21 cellular contexts compared by ENCODE assay signal in genomic region chr1:205576805-205577761, GRCh38. TPM values are rescaled to one million over a fixed set of nuclear protein-coding genes. Genes with fewer than 3 reads are reported as not detected.
DNase-seq lines count a peak whose midpoint lies in the region; ATAC-seq, FAIRE-seq and TF ChIP-seq lines count a peak whose summit lies in the region.
"Had no signal": no experiment of that assay in that cellular context is flagged by ENCODE, and none has a peak within 500 bp of the region (broad histone marks: within the 10 kb centered on the region; RNA-seq: fewer than 3 reads in every experiment).

No MANE protein-coding gene starts in this region.

- ATAC-seq in K562 (peak; percentile 37), mucosa of descending colon (peak; percentile 59), GM18873 (IDR thresholded peaks at IDR 0.05; ENCODE audit: low FRiP score, unreplicated experiment) (no peak)

- H3K9me3 ChIP-seq in K562 (replicated peaks; ENCODE audit: control insufficient read depth, insufficient read depth, low read depth, low read length): no peaks in the 10 kb centered on the region
- H3K9me3 ChIP-seq in mucosa of descending colon: no peaks in the 10 kb centered on the region
- no peaks in the 10 kb centered on the region for H3K9me3 ChIP-seq in transverse colon

- CTCF ChIA-PET in K562 (lab: Yijun Ruan, JAX; ENCODE audit: low intra/inter-chr PET ratio): no interaction called here

- H3K36me3 ChIP-seq in K562 (ENCODE audit: control insufficient read depth, insufficient read depth, low read length) (no peaks in the 10 kb centered on the region), mucosa of descending colon (ENCODE audit: low read depth) (no peaks in the 10 kb centered on the region), transverse colon (no peaks in the 10 kb centered on the region)

- peaks cover 0 to 4% of the 10 kb centered on the region in 2 experiments; a peak in 1 of 5 replicates for H3K4me1 ChIP-seq in K562 (replicated peaks in 1 of 2; ENCODE audit: control insufficient read depth in 2 of 2, insufficient read depth in 2 of 2, low read length in 2 of 2)
- peaks cover 10% of the 10 kb centered on the region for H3K4me1 ChIP-seq in mucosa of descending colon (ENCODE audit: low read depth)
- peaks cover 5 to 12% (median 9%) of the 10 kb centered on the region in 4 donors for H3K4me1 ChIP-seq in transverse colon

- TF ChIP-seq RAD21 in K562 (CRISPR knock-in tag; conservative IDR thresholded peaks at IDR 0.05 in 1 of 2, IDR thresholded peaks at IDR 0.05 in 1 of 2): no peak

- 2% methylated on average over 22 of the region's 22 CpGs for WGBS in K562 (ENCODE audit: insufficient coverage, low coverage, missing lambda C conversion rate)
- 58 to 76% methylated on average over 4 to 22 of the region's 22 CpGs for WGBS in transverse colon (ENCODE audit: low coverage in 1 of 2), 2 donors

- H3K27ac ChIP-seq in K562 (ENCODE audit: extremely low read depth, low read depth, low read length) (no peak overlapping the region), transverse colon (no peak overlapping the region)

- TF ChIP-seq EP300 in K562 (IDR thresholded peaks at IDR 0.05; ENCODE audit: low read length) (no peak), transverse colon (IDR thresholded peaks at IDR 0.05; ENCODE audit: low read depth) (no peak)

- TF ChIP-seq POLR2A in K562 (conservative IDR thresholded peaks at IDR 0.05) (no peak), transverse colon (IDR thresholded peaks at IDR 0.05) (no peak)

- peaks cover 61 to 74% of the 10 kb centered on the region in 2 experiments for H3K27me3 ChIP-seq in K562 (ENCODE audit: control insufficient read depth in 2 of 2, insufficient read depth in 2 of 2, low read length in 2 of 2)
- no peaks in the 10 kb centered on the region for H3K27me3 ChIP-seq in transverse colon

- TF ChIP-seq CTCF in K562 (IDR thresholded peaks at IDR 0.05 in 2 of 3, conservative IDR thresholded peaks at IDR 0.05 in 1 of 3; ENCODE audit: insufficient read depth in 2 of 3, low read depth in 1 of 3, low read length in 3 of 3): no peak
- TF ChIP-seq CTCF in mucosa of descending colon (IDR thresholded peaks at IDR 0.05): no peak
- TF ChIP-seq CTCF in transverse colon (IDR thresholded peaks at IDR 0.05): no peak

- H3K4me2 ChIP-seq in K562 (ENCODE audit: insufficient read depth, low read length): no peak overlapping the region

- peak; percentile 40 for DNase-seq in activated CD8-positive, alpha-beta memory T cell treated with anti-CD3 and anti-CD28 coated beads for 24 hours
- no peak for DNase-seq in activated CD8-positive, alpha-beta memory T cell treated with anti-CD3 and anti-CD28 coated beads, Interleukin-2, amount 50 U/mL, for 4 hours
- DNase-seq in K562 (ENCODE audit: extremely low read depth in 1 of 4, low spot score in 3 of 4): no peak
- DNase-seq in mucosa of descending colon: peak in 2 of 3 donors; percentile 5 to 39
- peak; percentile 10 for DNase-seq in transverse colon
- DNase-seq in SW480 (ENCODE audit: low spot score): no peak
- DNase-seq in KBM-7: no peak
- DNase-seq: activated CD4-positive, alpha-beta T cell treated with anti-CD3 and anti-CD28 coated beads, Interleukin-2, amount 50 U/mL, for 1 hour; activated naive CD4-positive, alpha-beta T cell; COR-L47; effector CD8-positive, alpha-beta T cell; NCI-H1048; NCI-H187 treated with DMSO at 0.1 percent for 48 hours; NCI-H2227 treated with DMSO at 0.1 percent for 48 hours; NCI-H774; SIG-M5 had no signal

- no peaks in the 10 kb centered on the region for H3K9me1 ChIP-seq in K562 (ENCODE audit: control insufficient read depth, insufficient read depth, low read length)

- POLR2A ChIA-PET in K562 (lab: Yijun Ruan, JAX): interaction anchor here (1.4 kb wide), 1 partner anchor 14 kb away, joined by 3 read pairs; no protein-coding TSS in a partner anchor

- FAIRE-seq in K562 (lab: Jason Lieb, UNC): peak; percentile 19
- FAIRE-seq: A204.1, GM19239, H1, urothelium cell line had no signal

- H3K4me3 ChIP-seq in K562 (no peak overlapping the region), mucosa of descending colon (no peak overlapping the region), transverse colon (no peak overlapping the region)

- no TSS peak for BruUV-seq in K562 (replicated peaks; lab: Mats Ljungman, UMichigan)

- in situ Hi-C loops in K562 (cut with MboI): no loop called here
- in situ Hi-C loops in transverse colon (cut with MboI; ENCODE audit: low pct_ligation_motif_present in 1 of 4, low pct_unique_long_range_greater_than_20kb in 1 of 4, low sequenced_read_pairs in 3 of 4): no loop called here
- in situ Hi-C loops in KBM-7 (cut with MboI; ENCODE audit: low pct_unique_long_range_greater_than_20kb, low sequenced_read_pairs): no loop called here

- no peaks in the 10 kb centered on the region for H3K79me2 ChIP-seq in K562 (ENCODE audit: control insufficient read depth, insufficient read depth, low read length)

- H4K20me1 ChIP-seq in K562 (replicated peaks; ENCODE audit: control insufficient read depth, insufficient read depth, low read length): peaks cover 34% of the 10 kb centered on the region

- H3K9ac ChIP-seq in K562 (ENCODE audit: insufficient read depth in 1 of 2, low read depth in 2 of 2, low read length in 2 of 2): no peak overlapping the region

- H2AFZ ChIP-seq in K562 (ENCODE audit: low read depth, low read length): no peak overlapping the region

- intact Hi-C loops in K562 (cut with micrococcal nuclease): no loop called here
- intact Hi-C loops in mucosa of descending colon (cut with DNase I, micrococcal nuclease): no loop called here
- intact Hi-C loops in transverse colon (cut with DNase I; ENCODE audit: low total_unique reads): no loop called here

TF ChIP-seq in K562, 482 proteins besides CTCF, POLR2A, EP300 and RAD21:
- TF ChIP-seq PHF8 (IDR thresholded peaks at IDR 0.05; ENCODE audit: borderline replicate concordance, low read length) (no peak), PML (IDR thresholded peaks at IDR 0.05; ENCODE audit: low read length) (no peak)

RNA-seq across cellular contexts. Expression of gene ELK4, which starts 54.7 kb away (rescaled TPM):
- 16.6 and 43.3 TPM in 2 replicates for total RNA-seq in K562 (2011; cell fraction: chromatin; rRNA removed; ENCODE audit: low replicate concordance)
- 7.7 and 10.5 TPM in 2 replicates for total RNA-seq in K562 (2011; cell fraction: nucleolus; rRNA removed)
- total RNA-seq in K562 (2011; cell fraction: nucleoplasm; rRNA removed): 22.9 and 45.5 TPM in 2 replicates
- 4.2 and 7.4 TPM in 2 replicates for total RNA-seq in K562 (2014; rRNA removed)
- total RNA-seq in K562 (2014; rRNA removed; fragmentation: Illumina TruSeq; extraction: Trizol): 15.3 and 18.5 TPM in 2 replicates
- 12.4 and 13.8 TPM in 2 replicates for total RNA-seq in K562 (2015; rRNA removed; fragmentation: Illumina TruSeq; extraction: Trizol)
- 21.7 and 22.2 TPM in 2 replicates for total RNA-seq in K562 (2021)
- 9.2 and 12.9 TPM in 2 replicates for polyA plus RNA-seq in K562 (2011; rRNA removed)
- polyA plus RNA-seq in K562 (2011; cell fraction: cytosol; rRNA removed): 2.3 and 6.5 TPM in 2 replicates
- 15.1 and 25.1 TPM in 2 replicates for polyA plus RNA-seq in K562 (2011; cell fraction: nucleus; rRNA removed)
- 5.2 and 7.9 TPM in 2 replicates for polyA plus RNA-seq in K562 (2012)
- 8.9 and 12.9 TPM in 2 replicates for polyA plus RNA-seq in K562 (2014; fragmentation: Illumina TruSeq; extraction: Trizol)
- 1 to 10 TPM; 2.0 to 3.1 TPM for polyA plus RNA-seq in K562 (2014; fragmentation: Nextera tagmentation; extraction: Ambion mirVana)
- 7.0 and 7.3 TPM in 2 replicates for polyA plus RNA-seq in K562 (2014; rRNA removed)
- polyA minus RNA-seq in K562 (2011; rRNA and poly(A)+ RNA removed): 9.9 and 16.0 TPM in 2 replicates
- polyA minus RNA-seq in K562 (2011; cell fraction: cytosol; rRNA and poly(A)+ RNA removed): 5.3 and 11.2 TPM in 2 replicates
- 7.0 and 15.4 TPM in 2 replicates for polyA minus RNA-seq in K562 (2011; cell fraction: nucleus; rRNA and poly(A)+ RNA removed)
- total RNA-seq in mucosa of descending colon: 10 to 100 TPM; 43.1 to 60.6 (median 47.6) TPM
- total RNA-seq in transverse colon: 10 to 100 TPM; 16.0 to 24.1 (median 19.7) TPM

Comparison
In these comparisons a context has a peak if more than half of its experiments do, and no peak if none do; other contexts are left out.
1. DNase-seq: peak in activated CD8-positive, alpha-beta memory T cell treated with anti-CD3 and anti-CD28 coated beads for 24 hours (single experiment), mucosa of descending colon (2 of 3) and transverse colon (single experiment); none in activated CD8-positive, alpha-beta memory T cell treated with anti-CD3 and anti-CD28 coated beads, Interleukin-2, amount 50 U/mL, for 4 hours (single experiment), K562 (0 of 4), SW480 (single experiment) and KBM-7 (single experiment).